Comparison of ENCODE assay signal across 14 cellular contexts in genomic region chr7:47449810-47450586, GRCh38.
DNase-seq lines count a peak whose midpoint lies in the region; ATAC-seq, FAIRE-seq and TF ChIP-seq lines count a peak whose summit lies in the region.
"Had no signal": no experiment of that assay in that cellular context is flagged by ENCODE, and none has a peak within 500 bp of the region (broad histone marks: within the 10 kb centered on the region; RNA-seq: fewer than 3 reads in every experiment).

No MANE protein-coding gene starts in this region.

- no TSS peak for BruUV-seq in HepG2 (replicated peaks; lab: Mats Ljungman, UMichigan)

- H3F3A ChIP-seq in neural progenitor cell (ENCODE audit: low read depth): peaks cover 12% of the 10 kb centered on the region

- H3K36me3 ChIP-seq in liver (ENCODE audit: control insufficient read depth in 4 of 4, insufficient read depth in 3 of 4, low read depth in 1 of 4, low read length in 3 of 4): peaks cover 0 to 2% (median 0%) of the 10 kb centered on the region in 4 donors
- peaks cover 14 to 30% of the 10 kb centered on the region in 2 experiments; a peak in 3 of 5 replicates for H3K36me3 ChIP-seq in HepG2 (replicated peaks in 1 of 2; ENCODE audit: control insufficient read depth in 1 of 2, insufficient read depth in 2 of 2, low read length in 2 of 2)
- no peaks in the 10 kb centered on the region for H3K36me3 ChIP-seq in neural progenitor cell
- H3K36me3 ChIP-seq: BLaER1, ovary, suprapubic skin had no signal

- peaks cover 37% of the 10 kb centered on the region for H3K4me1 Mint-ChIP-seq in neural progenitor cell

- H2AFZ ChIP-seq in HepG2 (ENCODE audit: low read length) (no peak overlapping the region), neural progenitor cell (replicated peaks) (no peak overlapping the region)

- TF ChIP-seq RAD21 in liver (IDR thresholded peaks at IDR 0.05) (no peak), HepG2 (CRISPR knock-in tag; IDR thresholded peaks at IDR 0.05) (no peak)

- TF ChIP-seq EP300 in HepG2 (IDR thresholded peaks at IDR 0.05; ENCODE audit: low read depth in 2 of 2, low read length in 2 of 2): no peak
- no peak for TF ChIP-seq EP300 in HepG2 (CRISPR knock-in tag; IDR thresholded peaks at IDR 0.05; ENCODE audit: borderline replicate concordance)

- in situ Hi-C loops in HepG2 (cut with HindIII; ENCODE audit: extremely low pct_ligation_motif_present, low pct_unique_long_range_greater_than_20kb): no loop called here

- H3K27me3 ChIP-seq in liver (ENCODE audit: control insufficient read depth in 4 of 4, insufficient read depth in 4 of 4, low read length in 3 of 4): no peaks in the 10 kb centered on the region
- H3K27me3 ChIP-seq in HepG2 (ENCODE audit: control insufficient read depth in 1 of 2, insufficient read depth in 2 of 2, low read length in 2 of 2): no peaks in the 10 kb centered on the region
- H3K27me3 ChIP-seq in neural progenitor cell: no peaks in the 10 kb centered on the region
- H3K27me3 ChIP-seq: BLaER1, ovary, suprapubic skin had no signal

- no peak overlapping the region for H3K4me3 Mint-ChIP-seq in neural progenitor cell
- H3K4me3 Mint-ChIP-seq: activated T-cell treated with anti-CD3 and anti-CD28 coated beads, Interleukin-2, amount 50 U/mL, for 4 hours had no signal

- H3K4me3 ChIP-seq in liver (ENCODE audit: low read depth in 1 of 3, low read length in 3 of 3) (no peak overlapping the region), HepG2 (replicated peaks in 1 of 3; ENCODE audit: insufficient read depth in 1 of 3, low read depth in 2 of 3, low read length in 3 of 3) (no peak overlapping the region), coronary artery (no peak overlapping the region), neural progenitor cell (no peak overlapping the region)
- H3K4me3 ChIP-seq: BLaER1, ovary, suprapubic skin had no signal

- peaks cover 6% of the 10 kb centered on the region for H3K27me3 Mint-ChIP-seq in neural progenitor cell (ENCODE audit: insufficient read depth, low read depth)

- 89% methylated on average over 11 of the region's 11 CpGs for WGBS in liver
- WGBS in HepG2 (ENCODE audit: low lambda C conversion rate): 97% methylated on average over 11 of the region's 11 CpGs

- TF ChIP-seq CTCF in liver (IDR thresholded peaks at IDR 0.05; ENCODE audit: low read depth, low read length, missing input control): no peak
- no peak for TF ChIP-seq CTCF in HepG2 (CRISPR knock-in tag; IDR thresholded peaks at IDR 0.05)
- TF ChIP-seq CTCF in coronary artery (IDR thresholded peaks at IDR 0.05): no peak
- no peak for TF ChIP-seq CTCF in neural progenitor cell (IDR thresholded peaks at IDR 0.05)

- peaks cover 18 to 82% (median 64%) of the 10 kb centered on the region in 4 donors for H3K4me1 ChIP-seq in liver (ENCODE audit: control insufficient read depth in 4 of 4, insufficient read depth in 4 of 4, low read length in 3 of 4)
- H3K4me1 ChIP-seq in HepG2 (ENCODE audit: insufficient read depth, low read length): peaks cover 47% of the 10 kb centered on the region
- H3K4me1 ChIP-seq in neural progenitor cell: peaks cover 24% of the 10 kb centered on the region

- no peaks in the 10 kb centered on the region for H3K9me3 ChIP-seq in liver (ENCODE audit: control insufficient read depth in 4 of 4, low read length in 3 of 4)
- no peaks in the 10 kb centered on the region for H3K9me3 ChIP-seq in HepG2 (ENCODE audit: low read length)
- no peaks in the 10 kb centered on the region for H3K9me3 ChIP-seq in neural progenitor cell (ENCODE audit: low read depth)
- H3K9me3 ChIP-seq: BLaER1, ovary, suprapubic skin had no signal

- peaks cover 87% of the 10 kb centered on the region for H3K79me2 ChIP-seq in HepG2 (ENCODE audit: insufficient read depth, low read length)
- H3K79me2 ChIP-seq in neural progenitor cell (ENCODE audit: low read depth): no peaks in the 10 kb centered on the region

- ATAC-seq in HepG2: no peak
- no peak for ATAC-seq in GM21390 (IDR thresholded peaks at IDR 0.05; ENCODE audit: unreplicated experiment)
- ATAC-seq: activated T-cell treated with anti-CD3 and anti-CD28 coated beads, Interleukin-2, amount 50 U/mL, for 4 hours had no signal

- peak overlapping the region; percentile 70 to 94 for H3K27ac ChIP-seq in liver (ENCODE audit: low read depth in 1 of 2, low read length in 2 of 2)
- no peak overlapping the region for H3K27ac ChIP-seq in HepG2 (ENCODE audit: extremely low read length, insufficient read depth, low read length)
- peak overlapping the region; percentile 86 to 97 for H3K27ac ChIP-seq in coronary artery
- H3K27ac ChIP-seq in neural progenitor cell: no peak overlapping the region
- H3K27ac ChIP-seq: BLaER1, ovary, suprapubic skin, VCaP had no signal

- DNase-seq in HepG2 (ENCODE audit: low spot score) (no peak), coronary artery (ENCODE audit: low spot score) (peak; percentile 58), neural progenitor cell (ENCODE audit: low spot score) (peak; percentile 50), DMS153 treated with DMSO at 0.1 percent for 48 hours (lab: John Stamatoyannopoulos, UW; ENCODE audit: unreplicated experiment) (no peak), HuH-7 (ENCODE audit: low spot score) (no peak)
- no peak for DNase-seq in activated CD8-positive, alpha-beta memory T cell treated with anti-CD3 and anti-CD28 coated beads, Interleukin-2, amount 50 U/mL, for 4 hours
- DNase-seq: activated T-cell treated with anti-CD3 and anti-CD28 coated beads, Interleukin-2, amount 50 U/mL, for 4 hours; ovary had no signal

- H3K4me2 ChIP-seq in HepG2 (ENCODE audit: low read depth, low read length) (no peak overlapping the region), neural progenitor cell (no peak overlapping the region)
- H3K4me2 ChIP-seq: BLaER1 had no signal

- POLR2A ChIA-PET in HepG2 (lab: Yijun Ruan, JAX): no interaction called here

- no peak for FAIRE-seq in HepG2 (lab: Jason Lieb, UNC)
- FAIRE-seq: G401.6 had no signal

- H3K9me3 Mint-ChIP-seq in neural progenitor cell: no peaks in the 10 kb centered on the region
- H3K9me3 Mint-ChIP-seq: activated T-cell treated with anti-CD3 and anti-CD28 coated beads, Interleukin-2, amount 50 U/mL, for 4 hours had no signal

- intact Hi-C loops in HepG2 (cut with micrococcal nuclease; ENCODE audit: unreplicated experiment): loop anchor here (5.0 kb wide), 1 partner anchor 367 kb away; no protein-coding TSS in a partner anchor

- peaks cover 62% of the 10 kb centered on the region for H4K20me1 ChIP-seq in HepG2 (ENCODE audit: insufficient read depth, low read length)
- peaks cover 5% of the 10 kb centered on the region for H4K20me1 ChIP-seq in neural progenitor cell (ENCODE audit: low read depth)

- no peaks in the 10 kb centered on the region for H3K36me3 Mint-ChIP-seq in neural progenitor cell

- CTCF ChIA-PET in HepG2 (lab: Yijun Ruan, JAX; ENCODE audit: low intra/inter-chr PET ratio, low total read pairs): no interaction called here

- no peak overlapping the region for H3K9ac ChIP-seq in liver (ENCODE audit: low read depth in 1 of 2, low read length in 2 of 2)
- H3K9ac ChIP-seq in HepG2 (ENCODE audit: insufficient read depth, low read depth, low read length): no peak overlapping the region
- no peak overlapping the region for H3K9ac ChIP-seq in neural progenitor cell
- H3K9ac ChIP-seq: BLaER1 had no signal

- no peak overlapping the region for H3K27ac Mint-ChIP-seq in neural progenitor cell

- TF ChIP-seq POLR2A in HepG2 (IDR thresholded peaks at IDR 0.05; ENCODE audit: insufficient read depth in 1 of 2, low read depth in 2 of 2, low read length in 2 of 2): no peak

TF ChIP-seq in liver, 16 proteins besides CTCF, POLR2A, EP300 and RAD21 (continues in another document):
- TF ChIP-seq MAX (IDR thresholded peaks at IDR 0.05) (no peak), HNF4A (conservative IDR thresholded peaks at IDR 0.05) (no peak), ZBTB33 (IDR thresholded peaks at IDR 0.05) (no peak), RXRA (IDR thresholded peaks at IDR 0.05) (no peak), HNF4G (IDR thresholded peaks at IDR 0.05) (no peak)

TF ChIP-seq in HepG2, 621 proteins besides CTCF, POLR2A, EP300 and RAD21 (continues in another document):
- no peak for TF ChIP-seq CENPT (CRISPR knock-in tag; IDR thresholded peaks at IDR 0.05; ENCODE audit: low read depth)
- no peak for TF ChIP-seq MNT (IDR thresholded peaks at IDR 0.05)
- no peak for TF ChIP-seq TCF12 (IDR thresholded peaks at IDR 0.05)
- TF ChIP-seq TCF12 (CRISPR knock-in tag; IDR thresholded peaks at IDR 0.05): no peak
- TF ChIP-seq ZNF652 (CRISPR knock-in tag; IDR thresholded peaks at IDR 0.05; ENCODE audit: borderline replicate concordance, low read depth): no peak
- no peak for TF ChIP-seq ATF7-NPFF (CRISPR knock-in tag; IDR thresholded peaks at IDR 0.05; ENCODE audit: low read depth)
- no peak for TF ChIP-seq TFE3 (CRISPR knock-in tag; IDR thresholded peaks at IDR 0.05)
- no peak for TF ChIP-seq HNRNPL (IDR thresholded peaks at IDR 0.05; ENCODE audit: low read depth, low read length)
- no peak for TF ChIP-seq ZNF12 (CRISPR knock-in tag; IDR thresholded peaks at IDR 0.05)
- TF ChIP-seq ZNF776 (CRISPR knock-in tag; IDR thresholded peaks at IDR 0.05): no peak

Comparison
In these comparisons a context has a peak if more than half of its experiments do, and no peak if none do; other contexts are left out.
1. H3K27ac ChIP-seq: peak in liver (2 of 2) and coronary artery (2 of 2); none in HepG2 (single experiment) and neural progenitor cell (single experiment).
2. DNase-seq: peak in coronary artery (single experiment) and neural progenitor cell (single experiment); none in HepG2 (single experiment), DMS153 treated with DMSO at 0.1 percent for 48 hours (single experiment), activated CD8-positive, alpha-beta memory T cell treated with anti-CD3 and anti-CD28 coated beads, Interleukin-2, amount 50 U/mL, for 4 hours (single experiment) and HuH-7 (single experiment).